1 cellular context compared by ENCODE assay signal in genomic region chr13:61255035-61255796, GRCh38.
TF ChIP-seq lines count a peak whose summit lies in the region.

No MANE protein-coding gene starts in this region.

TF ChIP-seq in HepG2, 621 proteins besides CTCF, POLR2A, EP300 and RAD21 (continued from another document):
- TF ChIP-seq ZNF282 (IDR thresholded peaks at IDR 0.05; ENCODE audit: partially characterized antibody) (no peak), NFE2 (CRISPR knock-in tag; IDR thresholded peaks at IDR 0.05) (no peak), HNRNPH1 (optimal IDR thresholded peaks at IDR 0.05; ENCODE audit: low read depth, low read length) (no peak), KLF13 (CRISPR knock-in tag; IDR thresholded peaks at IDR 0.05) (no peak)
TF ChIP-seq in HepG2: peak in this region for 0.
